Comparison of ENCODE assay signal across 8 cellular contexts in genomic region chr1:53838654-53838974, GRCh38. TPM values are rescaled to one million over a fixed set of nuclear protein-coding genes. Genes with fewer than 3 reads are reported as not detected.
DNase-seq lines count a peak whose midpoint lies in the region; ATAC-seq and TF ChIP-seq lines count a peak whose summit lies in the region.

No MANE protein-coding gene starts in this region.

- intact Hi-C loops in testis (cut with DNase I; ENCODE audit: low total_unique reads), result no loop called here

- H3K27me3 ChIP-seq in layer of hippocampus (ENCODE audit: control insufficient read depth, insufficient read depth, low read length), result no peaks in the 10 kb centered on the region
- H3K27me3 ChIP-seq in testis, result no peaks in the 10 kb centered on the region

- H3K9me3 ChIP-seq in testis, result no peaks in the 10 kb centered on the region

- no peak for TF ChIP-seq CTCF in testis (IDR thresholded peaks at IDR 0.05)

- peaks cover 16% of the 10 kb centered on the region for H3K36me3 Mint-ChIP-seq in activated CD4-positive, alpha-beta T cell treated with anti-CD3 and anti-CD28 coated beads, Interleukin-2, amount 10 ng/mL, durations not matched to agents 7 days and 5 days (ENCODE audit: low read depth)
- H3K36me3 Mint-ChIP-seq in activated naive CD8-positive, alpha-beta T cell treated with anti-CD3 and anti-CD28 coated beads, Interleukin-2, amount 50 U/mL, for 24 hours (ENCODE audit: low read depth), result peaks cover 12% of the 10 kb centered on the region

- peak overlapping the region; percentile 99 for H3K27ac Mint-ChIP-seq in activated CD4-positive, alpha-beta T cell treated with anti-CD3 and anti-CD28 coated beads, Interleukin-2, amount 10 ng/mL, durations not matched to agents 7 days and 5 days
- peak overlapping the region; percentile 98 for H3K27ac Mint-ChIP-seq in activated naive CD8-positive, alpha-beta T cell treated with anti-CD3 and anti-CD28 coated beads, Interleukin-2, amount 50 U/mL, for 24 hours

- peak overlapping the region; percentile 70 to 83 for H3K4me3 ChIP-seq in testis

- POLR2A ChIA-PET in activated CD4-positive, alpha-beta T cell treated with anti-CD3 and anti-CD28 coated beads, Interleukin-2, amount 10 ng/mL, durations not matched to agents 7 days and 5 days (lab: Charles Lee), result no interaction called here

- ATAC-seq in activated naive CD8-positive, alpha-beta T cell treated with anti-CD3 and anti-CD28 coated beads, Interleukin-2, amount 50 U/mL, for 24 hours, result no peak
- ATAC-seq in GM18873 (IDR thresholded peaks at IDR 0.05; ENCODE audit: low FRiP score, unreplicated experiment), result no peak

- peaks cover 8% of the 10 kb centered on the region for H3K9me3 Mint-ChIP-seq in activated CD4-positive, alpha-beta T cell treated with anti-CD3 and anti-CD28 coated beads, Interleukin-2, amount 10 ng/mL, durations not matched to agents 7 days and 5 days
- H3K9me3 Mint-ChIP-seq in activated naive CD8-positive, alpha-beta T cell treated with anti-CD3 and anti-CD28 coated beads, Interleukin-2, amount 50 U/mL, for 24 hours, result peaks cover 9% of the 10 kb centered on the region

- H3K27ac ChIP-seq in layer of hippocampus (ENCODE audit: low read depth, low read length), result peak overlapping the region; percentile 100
- peak overlapping the region in 1 of 2 donors; percentile 96 for H3K27ac ChIP-seq in testis

- H3K4me1 ChIP-seq in testis, result no peaks in the 10 kb centered on the region

- peaks cover 4% of the 10 kb centered on the region for H3K27me3 Mint-ChIP-seq in activated CD4-positive, alpha-beta T cell treated with anti-CD3 and anti-CD28 coated beads, Interleukin-2, amount 10 ng/mL, durations not matched to agents 7 days and 5 days
- peaks cover 4% of the 10 kb centered on the region for H3K27me3 Mint-ChIP-seq in activated naive CD8-positive, alpha-beta T cell treated with anti-CD3 and anti-CD28 coated beads, Interleukin-2, amount 50 U/mL, for 24 hours

- no peak for DNase-seq in activated CD4-positive, alpha-beta T cell treated with anti-CD3 and anti-CD28 coated beads, Interleukin-2, amount 10 ng/mL, durations not matched to agents 7 days and 5 days
- no peak for DNase-seq in activated CD4-positive, alpha-beta T cell treated with anti-CD3 and anti-CD28 coated beads for 1 hour
- no peak for DNase-seq in activated naive CD8-positive, alpha-beta T cell treated with anti-CD3 and anti-CD28 coated beads, Interleukin-2, amount 50 U/mL, for 24 hours
- DNase-seq in testis (no peak), HT-29 (ENCODE audit: low spot score) (no peak)
- no peak for DNase-seq in activated effector memory CD4-positive, alpha-beta T cell treated with anti-CD3 and anti-CD28 coated beads, Interleukin-2, amount 50 U/mL, for 16 hours

- no peak for TF ChIP-seq POLR2A in testis (IDR thresholded peaks at IDR 0.05)

- H3K4me3 Mint-ChIP-seq in activated CD4-positive, alpha-beta T cell treated with anti-CD3 and anti-CD28 coated beads, Interleukin-2, amount 10 ng/mL, durations not matched to agents 7 days and 5 days, result peak overlapping the region; percentile 97
- H3K4me3 Mint-ChIP-seq in activated naive CD8-positive, alpha-beta T cell treated with anti-CD3 and anti-CD28 coated beads, Interleukin-2, amount 50 U/mL, for 24 hours, result peak overlapping the region; percentile 100

- H3K36me3 ChIP-seq in testis (ENCODE audit: low read depth, missing control alignments), result no peaks in the 10 kb centered on the region

- H3K4me1 Mint-ChIP-seq in activated CD4-positive, alpha-beta T cell treated with anti-CD3 and anti-CD28 coated beads, Interleukin-2, amount 10 ng/mL, durations not matched to agents 7 days and 5 days, result peaks cover 26% of the 10 kb centered on the region
- H3K4me1 Mint-ChIP-seq in activated naive CD8-positive, alpha-beta T cell treated with anti-CD3 and anti-CD28 coated beads, Interleukin-2, amount 50 U/mL, for 24 hours, result peaks cover 30% of the 10 kb centered on the region

- WGBS in testis, 2 donors, result 3 to 10% methylated on average over 2 of the region's 2 CpGs

- CTCF ChIA-PET in activated CD4-positive, alpha-beta T cell treated with anti-CD3 and anti-CD28 coated beads, Interleukin-2, amount 10 ng/mL, durations not matched to agents 7 days and 5 days (lab: Charles Lee), result interaction anchor here (1.4 kb wide), 1 partner anchor 22 kb away, joined by 5 read pairs; no protein-coding TSS in a partner anchor

RNA-seq across cellular contexts. Expression of gene NDC1, which starts 0.5 kb away (rescaled TPM):
- 10 to 100 TPM; 25.4 to 26.6 TPM for total RNA-seq in activated CD4-positive, alpha-beta T cell treated with anti-CD3 and anti-CD28 coated beads, Interleukin-2, amount 10 ng/mL, durations not matched to agents 7 days and 5 days
- total RNA-seq in testis, result 10 to 100 TPM; 22.2 to 26.4 TPM
- polyA plus RNA-seq in testis (ENCODE audit: insufficient read depth, low read depth, low replicate concordance), result 13.0 TPM
- total RNA-seq in HT-29 (2014; rRNA removed; shearing (Covaris generic)), result 28.8 and 29.5 TPM in 2 replicates

RNA-seq across cellular contexts. Expression of gene YIPF1, which starts 51.0 kb away (rescaled TPM):
- total RNA-seq in activated CD4-positive, alpha-beta T cell treated with anti-CD3 and anti-CD28 coated beads, Interleukin-2, amount 10 ng/mL, durations not matched to agents 7 days and 5 days, result 10 to 100 TPM; 16.3 to 20.6 TPM
- total RNA-seq in testis, result 10 to 100 TPM; 34.1 to 35.9 TPM
- 45.9 TPM for polyA plus RNA-seq in testis (ENCODE audit: insufficient read depth, low read depth, low replicate concordance)
- total RNA-seq in HT-29 (2014; rRNA removed; shearing (Covaris generic)), result 8.5 and 11.2 TPM in 2 replicates

RNA-seq across cellular contexts. Expression of gene DIO1, which starts 55.4 kb away (rescaled TPM):
- not detected for total RNA-seq in activated CD4-positive, alpha-beta T cell treated with anti-CD3 and anti-CD28 coated beads, Interleukin-2, amount 10 ng/mL, durations not matched to agents 7 days and 5 days
- under 1 TPM in 1 of 2 donors, not detected in 1; 0.81 TPM for total RNA-seq in testis
- polyA plus RNA-seq in testis (ENCODE audit: insufficient read depth, low read depth, low replicate concordance), result 1.7 TPM
- total RNA-seq in HT-29 (2014; rRNA removed; shearing (Covaris generic)), result not detected in 2 replicates
